ENCODE assay signal across 38 cellular contexts in the genomic region with DNA sequence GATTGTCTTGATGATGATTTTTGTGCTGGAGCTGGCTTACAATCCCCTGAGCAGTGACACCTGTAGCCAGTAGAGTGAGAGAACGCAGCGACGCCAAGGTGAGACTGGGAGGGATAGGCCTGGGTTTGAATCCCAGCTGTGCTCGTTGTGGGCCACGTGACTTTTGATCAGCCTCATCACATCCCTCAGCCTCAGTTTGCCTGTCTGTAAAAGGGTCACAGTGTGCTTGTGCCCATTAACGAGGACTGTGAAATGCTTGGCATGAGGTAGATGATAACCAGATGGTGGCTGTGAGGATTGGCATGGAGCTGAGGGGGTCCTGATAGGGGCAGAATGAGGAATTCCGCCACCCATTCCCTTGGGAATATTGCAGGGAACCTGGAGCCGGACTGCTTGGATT. TPM values are rescaled to one million over a fixed set of nuclear protein-coding genes. Genes with fewer than 3 reads are reported as not detected.
"Had no signal": no experiment of that assay in that cellular context is flagged by ENCODE, and none has a peak within 500 bp of the region (broad histone marks: within the 10 kb centered on the region; RNA-seq: fewer than 3 reads in every experiment).

No MANE protein-coding gene starts in this region.

- H3K9me3 Mint-ChIP-seq: activated CD4-positive, alpha-beta memory T cell treated with anti-CD3 and anti-CD28 coated beads, Interleukin-2, amount 10 ng/mL, durations not matched to agents 7 days and 5 days; activated naive CD8-positive, alpha-beta T cell treated with anti-CD3 and anti-CD28 coated beads for 36 hours; activated T-cell treated with anti-CD3 and anti-CD28 coated beads, Interleukin-2, amount 50 U/mL, for 72 hours; activated T-helper 17 cell treated with anti-CD3 and anti-CD28 coated beads, Interleukin-2, amount 50 U/mL, for 72 hours had no signal

- H3K27ac Mint-ChIP-seq: activated CD4-positive, alpha-beta memory T cell treated with anti-CD3 and anti-CD28 coated beads, Interleukin-2, amount 10 ng/mL, durations not matched to agents 7 days and 5 days; activated naive CD8-positive, alpha-beta T cell treated with anti-CD3 and anti-CD28 coated beads for 36 hours; activated T-cell treated with anti-CD3 and anti-CD28 coated beads, Interleukin-2, amount 50 U/mL, for 72 hours; activated T-helper 17 cell treated with anti-CD3 and anti-CD28 coated beads, Interleukin-2, amount 50 U/mL, for 72 hours had no signal

- H3K4me1 Mint-ChIP-seq: activated naive CD8-positive, alpha-beta T cell treated with anti-CD3 and anti-CD28 coated beads for 36 hours; activated T-helper 17 cell treated with anti-CD3 and anti-CD28 coated beads, Interleukin-2, amount 50 U/mL, for 72 hours had no signal

- H3K9me3 ChIP-seq: SJCRH30 had no signal

- H3K4me3 Mint-ChIP-seq: activated CD4-positive, alpha-beta memory T cell treated with anti-CD3 and anti-CD28 coated beads, Interleukin-2, amount 10 ng/mL, durations not matched to agents 7 days and 5 days; activated naive CD8-positive, alpha-beta T cell treated with anti-CD3 and anti-CD28 coated beads for 36 hours; activated T-cell treated with anti-CD3 and anti-CD28 coated beads, Interleukin-2, amount 50 U/mL, for 72 hours; activated T-helper 17 cell treated with anti-CD3 and anti-CD28 coated beads, Interleukin-2, amount 50 U/mL, for 72 hours had no signal

- H3K4me3 ChIP-seq: cardiac muscle cell, SJCRH30, SK-N-MC had no signal

- DNase-seq: activated CD4-positive, alpha-beta memory T cell treated with anti-CD3 and anti-CD28 coated beads, Interleukin-2, amount 10 ng/mL, durations not matched to agents 7 days and 5 days; activated CD4-positive, alpha-beta T cell treated with anti-CD3 and anti-CD28 coated beads for 1 hour; activated CD4-positive, alpha-beta T cell treated with anti-CD3 and anti-CD28 coated beads for 48 hours; activated CD4-positive, CD25-positive, alpha-beta regulatory T cell; activated effector memory CD4-positive, alpha-beta T cell treated with anti-CD3 and anti-CD28 coated beads, Interleukin-2, amount 50 U/mL, for 16 hours; activated naive CD4-positive, alpha-beta T cell; activated naive CD4-positive, alpha-beta T cell treated with anti-CD3 and anti-CD28 coated beads, Interleukin-2, amount 50 U/mL, for 16 hours; activated naive CD8-positive, alpha-beta T cell treated with anti-CD3 and anti-CD28 coated beads for 36 hours; activated T-cell treated with anti-CD3 and anti-CD28 coated beads, Interleukin-2, amount 50 U/mL, for 1 hour; activated T-cell treated with anti-CD3 and anti-CD28 coated beads, Interleukin-2, amount 50 U/mL, for 72 hours; amniotic stem cell; aorta; brain microvascular endothelial cell; NCI-H1092 treated with DMSO at 0.1 percent for 48 hours; NCI-H1417; NCI-H146; NCI-H187; NCI-H2029 treated with DMSO at 0.1 percent for 48 hours; NCI-H2107; NCI-H2171; NCI-H510A; NCI-H526; NCI-H748 treated with DMSO at 0.1 percent for 48 hours; NK-92 treated with Interleukin-12 subunit alpha and Interleukin-12 subunit beta, amount 100 ng/mL, for 24 hours; PC-3; SHP77; SJCRH30; T1000; WERI-Rb-1 had no signal

- ATAC-seq: activated T-cell treated with anti-CD3 and anti-CD28 coated beads, Interleukin-2, amount 50 U/mL, for 72 hours; activated T-helper 17 cell treated with anti-CD3 and anti-CD28 coated beads, Interleukin-2, amount 50 U/mL, for 72 hours; PC-3 had no signal

- FAIRE-seq: RCC 7860 had no signal

- H3K27ac ChIP-seq: brain microvascular endothelial cell, cardiac muscle cell, KMS-11, SJCRH30, SK-N-MC, WERI-Rb-1 had no signal

- H3K4me2 ChIP-seq: KMS-11 had no signal

- H3K27me3 Mint-ChIP-seq: activated naive CD8-positive, alpha-beta T cell treated with anti-CD3 and anti-CD28 coated beads for 36 hours; activated T-helper 17 cell treated with anti-CD3 and anti-CD28 coated beads, Interleukin-2, amount 50 U/mL, for 72 hours had no signal

- H3K27me3 ChIP-seq: brain microvascular endothelial cell, cardiac muscle cell, SJCRH30 had no signal

- H3K36me3 Mint-ChIP-seq: activated naive CD8-positive, alpha-beta T cell treated with anti-CD3 and anti-CD28 coated beads for 36 hours had no signal

- H3K9ac ChIP-seq: KMS-11 had no signal

- H3K36me3 ChIP-seq: brain microvascular endothelial cell, cardiac muscle cell, SJCRH30, WERI-Rb-1 had no signal

RNA-seq across cellular contexts. Expression of a gene that starts 15.6 kb away (rescaled TPM):
- total RNA-seq: activated CD4-positive, alpha-beta memory T cell treated with anti-CD3 and anti-CD28 coated beads, Interleukin-2, amount 10 ng/mL, durations not matched to agents 7 days and 5 days; activated CD8-positive, alpha-beta memory T cell treated with anti-CD3 and anti-CD28 coated beads for 36 hours; activated naive CD8-positive, alpha-beta T cell treated with anti-CD3 and anti-CD28 coated beads for 36 hours; activated T-cell treated with anti-CD3 and anti-CD28 coated beads, Interleukin-2, amount 50 U/mL, for 72 hours; activated T-helper 17 cell treated with anti-CD3 and anti-CD28 coated beads, Interleukin-2, amount 50 U/mL, for 72 hours; aorta; cardiac muscle cell; LHCN-M2; PC-3; SJCRH30; T-helper 1 cell treated with Interleukin-12 subunit alpha and Interleukin-12 subunit beta and Interleukin-4 antibody, amounts not matched to agents 30 ng/mL and 1 ng/mL, for 36 hours; T-helper 2 cell treated with Interferon-gamma antibody and Interleukin-4, amounts not matched to agents 100 ng/mL and 5 ng/mL, for 36 hours had no signal
- polyA plus RNA-seq: aorta, cardiac muscle cell had no signal
